In genomic region chr12:68810027-68810389, GRCh38 we compare ENCODE assay signal across 8 cellular contexts. TPM values are rescaled to one million over a fixed set of nuclear protein-coding genes. Genes with fewer than 3 reads are reported as not detected.
DNase-seq lines count a peak whose midpoint lies in the region; ATAC-seq and TF ChIP-seq lines count a peak whose summit lies in the region.
"Not testable (repeated sequence)": the region's sequence is repeated elsewhere in the genome, so short reads cannot be mapped to it uniquely, and the experiment has no call there.

No MANE protein-coding gene starts in this region.

- H3K36me3 ChIP-seq in BLaER1, result peaks cover 53% of the 10 kb centered on the region

- H3K9me3 Mint-ChIP-seq in HFFc6, result peaks cover 26% of the 10 kb centered on the region
- H3K9me3 Mint-ChIP-seq in T-helper 1 cell treated with Interleukin-12 subunit alpha and Interleukin-12 subunit beta and Interleukin-4 antibody, amounts not matched to agents 30 μg/mL and 1 μg/mL, for 36 hours; activated naive CD4-positive, alpha-beta T cell treated with anti-CD3 and anti-CD28 coated beads, Interleukin-2, amount 10 ng/mL, durations not matched to agents 7 days and 5 days; natural killer cell treated with Interleukin-12 subunit alpha and Interleukin-12 subunit beta and Interleukin-15 and Interleukin-18, amount 100 ng/mL, for 72 hours; stimulated activated naive CD8-positive, alpha-beta T cell treated with anti-CD3 and anti-CD28 coated beads, Interleukin-15, Interleukin-2, amounts not matched to agents 100 ng/mL and 50 ng/mL, for 24 hours: not testable (repeated sequence)

- H3K9me3 ChIP-seq in BLaER1, result not testable (repeated sequence)

- H3K4me1 ChIP-seq in BLaER1, result peaks cover 12% of the 10 kb centered on the region; the same call in 1 of the 2 replicates

- TF ChIP-seq CTCF in HFFc6 (IDR thresholded peaks at IDR 0.05); coronary artery (IDR thresholded peaks at IDR 0.05): not testable (repeated sequence)

- CTCF ChIA-PET in activated naive CD4-positive, alpha-beta T cell treated with anti-CD3 and anti-CD28 coated beads, Interleukin-2, amount 10 ng/mL, durations not matched to agents 7 days and 5 days (lab: Charles Lee), result not testable (repeated sequence)

- H3K4me2 ChIP-seq in BLaER1, result peak overlapping the region; percentile 87

- peaks cover 11% of the 10 kb centered on the region for H3K27me3 Mint-ChIP-seq in HFFc6 (ENCODE audit: insufficient read depth)
- H3K27me3 Mint-ChIP-seq in T-helper 1 cell treated with Interleukin-12 subunit alpha and Interleukin-12 subunit beta and Interleukin-4 antibody, amounts not matched to agents 30 μg/mL and 1 μg/mL, for 36 hours (ENCODE audit: low read depth); activated naive CD4-positive, alpha-beta T cell treated with anti-CD3 and anti-CD28 coated beads, Interleukin-2, amount 10 ng/mL, durations not matched to agents 7 days and 5 days; natural killer cell treated with Interleukin-12 subunit alpha and Interleukin-12 subunit beta and Interleukin-15 and Interleukin-18, amount 100 ng/mL, for 72 hours; stimulated activated naive CD8-positive, alpha-beta T cell treated with anti-CD3 and anti-CD28 coated beads, Interleukin-15, Interleukin-2, amounts not matched to agents 100 ng/mL and 50 ng/mL, for 24 hours: not testable (repeated sequence)

- not testable (repeated sequence) for H3K27me3 ChIP-seq in BLaER1

- H4K20me1 ChIP-seq in BLaER1, result peaks cover 54% of the 10 kb centered on the region

- H3K36me3 Mint-ChIP-seq in HFFc6 (ENCODE audit: low read depth), result peaks cover 53% of the 10 kb centered on the region
- peaks cover 54% of the 10 kb centered on the region for H3K36me3 Mint-ChIP-seq in T-helper 1 cell treated with Interleukin-12 subunit alpha and Interleukin-12 subunit beta and Interleukin-4 antibody, amounts not matched to agents 30 μg/mL and 1 μg/mL, for 36 hours (ENCODE audit: low read depth)
- peaks cover 54% of the 10 kb centered on the region for H3K36me3 Mint-ChIP-seq in activated naive CD4-positive, alpha-beta T cell treated with anti-CD3 and anti-CD28 coated beads, Interleukin-2, amount 10 ng/mL, durations not matched to agents 7 days and 5 days
- H3K36me3 Mint-ChIP-seq in natural killer cell treated with Interleukin-12 subunit alpha and Interleukin-12 subunit beta and Interleukin-15 and Interleukin-18, amount 100 ng/mL, for 72 hours, result peaks cover 20% of the 10 kb centered on the region
- peaks cover 54% of the 10 kb centered on the region for H3K36me3 Mint-ChIP-seq in stimulated activated naive CD8-positive, alpha-beta T cell treated with anti-CD3 and anti-CD28 coated beads, Interleukin-15, Interleukin-2, amounts not matched to agents 100 ng/mL and 50 ng/mL, for 24 hours (ENCODE audit: low read depth)

- H3K4me3 ChIP-seq in BLaER1, result peak overlapping the region; percentile 85
- peak overlapping the region; percentile 93 for H3K4me3 ChIP-seq in coronary artery
- H3K4me3 ChIP-seq in iPS-11a (ENCODE audit: low read depth, low read length), result peak overlapping the region; percentile 90

- not testable (repeated sequence) for DNase-seq in HFFc6; activated naive CD4-positive, alpha-beta T cell treated with anti-CD3 and anti-CD28 coated beads, Interleukin-2, amount 10 ng/mL, durations not matched to agents 7 days and 5 days; coronary artery (ENCODE audit: low spot score); natural killer cell treated with Interleukin-12 subunit alpha and Interleukin-12 subunit beta and Interleukin-15 and Interleukin-18, amount 100 ng/mL, for 72 hours (ENCODE audit: low spot score)

- H3K4me3 Mint-ChIP-seq in HFFc6, result peak overlapping the region; percentile 95
- peak overlapping the region; percentile 91 for H3K4me3 Mint-ChIP-seq in T-helper 1 cell treated with Interleukin-12 subunit alpha and Interleukin-12 subunit beta and Interleukin-4 antibody, amounts not matched to agents 30 μg/mL and 1 μg/mL, for 36 hours
- peak overlapping the region; percentile 97 for H3K4me3 Mint-ChIP-seq in activated naive CD4-positive, alpha-beta T cell treated with anti-CD3 and anti-CD28 coated beads, Interleukin-2, amount 10 ng/mL, durations not matched to agents 7 days and 5 days
- H3K4me3 Mint-ChIP-seq in natural killer cell treated with Interleukin-12 subunit alpha and Interleukin-12 subunit beta and Interleukin-15 and Interleukin-18, amount 100 ng/mL, for 72 hours, result peak overlapping the region; percentile 92
- peak overlapping the region; percentile 95 for H3K4me3 Mint-ChIP-seq in stimulated activated naive CD8-positive, alpha-beta T cell treated with anti-CD3 and anti-CD28 coated beads, Interleukin-15, Interleukin-2, amounts not matched to agents 100 ng/mL and 50 ng/mL, for 24 hours

- peak overlapping the region; percentile 100 for H3K27ac ChIP-seq in BLaER1
- not testable (repeated sequence) for H3K27ac ChIP-seq in coronary artery

- peak overlapping the region; percentile 99 for H3K27ac Mint-ChIP-seq in HFFc6
- peak overlapping the region; percentile 96 for H3K27ac Mint-ChIP-seq in T-helper 1 cell treated with Interleukin-12 subunit alpha and Interleukin-12 subunit beta and Interleukin-4 antibody, amounts not matched to agents 30 μg/mL and 1 μg/mL, for 36 hours
- H3K27ac Mint-ChIP-seq in activated naive CD4-positive, alpha-beta T cell treated with anti-CD3 and anti-CD28 coated beads, Interleukin-2, amount 10 ng/mL, durations not matched to agents 7 days and 5 days, result peak overlapping the region; percentile 100
- H3K27ac Mint-ChIP-seq in natural killer cell treated with Interleukin-12 subunit alpha and Interleukin-12 subunit beta and Interleukin-15 and Interleukin-18, amount 100 ng/mL, for 72 hours, result peak overlapping the region; percentile 96 to 99
- peak overlapping the region; percentile 99 for H3K27ac Mint-ChIP-seq in stimulated activated naive CD8-positive, alpha-beta T cell treated with anti-CD3 and anti-CD28 coated beads, Interleukin-15, Interleukin-2, amounts not matched to agents 100 ng/mL and 50 ng/mL, for 24 hours

- H3K4me1 Mint-ChIP-seq in HFFc6 (ENCODE audit: low read depth), result peaks cover 57% of the 10 kb centered on the region
- H3K4me1 Mint-ChIP-seq in T-helper 1 cell treated with Interleukin-12 subunit alpha and Interleukin-12 subunit beta and Interleukin-4 antibody, amounts not matched to agents 30 μg/mL and 1 μg/mL, for 36 hours (ENCODE audit: low read depth), result peaks cover 38% of the 10 kb centered on the region
- H3K4me1 Mint-ChIP-seq in activated naive CD4-positive, alpha-beta T cell treated with anti-CD3 and anti-CD28 coated beads, Interleukin-2, amount 10 ng/mL, durations not matched to agents 7 days and 5 days, result peaks cover 63% of the 10 kb centered on the region
- peaks cover 25 to 26% of the 10 kb centered on the region in 2 donors for H3K4me1 Mint-ChIP-seq in natural killer cell treated with Interleukin-12 subunit alpha and Interleukin-12 subunit beta and Interleukin-15 and Interleukin-18, amount 100 ng/mL, for 72 hours (ENCODE audit: low read depth in 2 of 2)
- H3K4me1 Mint-ChIP-seq in stimulated activated naive CD8-positive, alpha-beta T cell treated with anti-CD3 and anti-CD28 coated beads, Interleukin-15, Interleukin-2, amounts not matched to agents 100 ng/mL and 50 ng/mL, for 24 hours (ENCODE audit: low read depth), result peaks cover 62% of the 10 kb centered on the region

- H3K9ac ChIP-seq in BLaER1, result peak overlapping the region; percentile 100

- not testable (repeated sequence) for ATAC-seq in natural killer cell treated with Interleukin-12 subunit alpha and Interleukin-12 subunit beta and Interleukin-15 and Interleukin-18, amount 100 ng/mL, for 72 hours

RNA-seq across cellular contexts. Expression of gene MDM2, which starts 2.0 kb away (rescaled TPM):
- 100 to 1,000 TPM; 216 to 270 (median 236) TPM for total RNA-seq in HFFc6 (2021; fragmentation: NEBNext Ultra II Directional; extraction: Animal tissue kit (Norgen Biotek cat#: 25700))
- total RNA-seq in natural killer cell treated with Interleukin-12 subunit alpha and Interleukin-12 subunit beta and Interleukin-15 and Interleukin-18, amount 100 ng/mL, for 72 hours, result 100 to 1,000 TPM; 248 to 253 TPM
